ENCODE assay signal across 8 cellular contexts in the genomic region with DNA sequence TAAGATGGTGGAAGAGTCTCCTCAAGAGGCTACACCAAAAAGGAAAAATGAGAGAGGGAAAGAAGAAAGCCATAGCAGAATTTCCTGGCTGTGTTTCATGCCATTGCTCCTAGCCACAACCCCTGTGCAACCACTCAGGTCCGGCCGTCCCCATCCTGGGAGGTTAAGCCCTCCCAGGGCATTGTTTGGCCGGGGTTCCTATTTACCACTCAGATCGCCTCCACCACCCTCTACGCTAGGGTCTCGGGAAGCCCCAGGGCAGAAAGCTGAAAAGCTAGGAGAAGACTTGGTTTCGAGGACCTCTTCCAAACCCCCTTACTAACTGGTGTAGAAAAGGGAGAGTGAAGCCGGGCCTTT. TPM values are rescaled to one million over a fixed set of nuclear protein-coding genes. Genes with fewer than 3 reads are reported as not detected.
DNase-seq lines count a peak whose midpoint lies in the region; ATAC-seq lines count a peak whose summit lies in the region.

No MANE protein-coding gene starts in this region.

- DNase-seq in EL: peak; percentile 56
- peak; percentile 64 for DNase-seq in HK-2 (ENCODE audit: unreplicated experiment)
- DNase-seq in T-helper 2 cell: peak in 3 of 5 experiments; percentile 3 to 25 (median 10)
- no peak for DNase-seq in effector memory CD4-positive, alpha-beta T cell
- DNase-seq in mesendoderm: peak; percentile 80
- DNase-seq in superior temporal gyrus (ENCODE audit: extremely low spot score): peak; percentile 42
- no peak for DNase-seq in middle frontal gyrus (ENCODE audit: extremely low spot score, low spot score)

- H3K9me3 ChIP-seq in effector memory CD4-positive, alpha-beta T cell (ENCODE audit: control insufficient read depth, low read length): no peaks in the 10 kb centered on the region

- no peaks in the 10 kb centered on the region for H3K27me3 ChIP-seq in effector memory CD4-positive, alpha-beta T cell (replicated peaks; ENCODE audit: control insufficient read depth, insufficient read depth, low read length, poor library complexity, severe bottlenecking)
- H3K27me3 ChIP-seq in mesendoderm (ENCODE audit: insufficient read depth, low read length, poor library complexity): no peaks in the 10 kb centered on the region

- H3K36me3 ChIP-seq in effector memory CD4-positive, alpha-beta T cell (ENCODE audit: control insufficient read depth, insufficient read depth, low read length): peaks cover under 1% of the 10 kb centered on the region
- H3K36me3 ChIP-seq in mesendoderm (ENCODE audit: control insufficient read depth, insufficient read depth, low read length): no peaks in the 10 kb centered on the region

- no peaks in the 10 kb centered on the region for H3K79me1 ChIP-seq in mesendoderm (ENCODE audit: low read length)

- H3K4me2 ChIP-seq in mesendoderm (ENCODE audit: low read length): peak overlapping the region; percentile 39

- H3K27ac ChIP-seq in effector memory CD4-positive, alpha-beta T cell (ENCODE audit: insufficient read depth, low read length, poor library complexity, severe bottlenecking): peak overlapping the region; percentile 88
- peak overlapping the region; percentile 94 for H3K27ac ChIP-seq in mesendoderm (ENCODE audit: low read depth, low read length)

- H3K18ac ChIP-seq in mesendoderm (ENCODE audit: low read length): peak overlapping the region; percentile 93

- H3K79me2 ChIP-seq in mesendoderm (ENCODE audit: control insufficient read depth, insufficient read depth, low read length): peaks cover 23% of the 10 kb centered on the region

- no peak overlapping the region for H3K23ac ChIP-seq in mesendoderm (ENCODE audit: low read length)

- peak overlapping the region; percentile 82 for H3K4ac ChIP-seq in mesendoderm (ENCODE audit: low read depth, low read length)

- H4K8ac ChIP-seq in mesendoderm (ENCODE audit: low read depth, low read length): no peak overlapping the region

- H3K4me1 ChIP-seq in effector memory CD4-positive, alpha-beta T cell (ENCODE audit: control insufficient read depth, insufficient read depth, low read length, poor library complexity, severe bottlenecking): peaks cover 20% of the 10 kb centered on the region
- no peaks in the 10 kb centered on the region for H3K4me1 ChIP-seq in mesendoderm (ENCODE audit: control insufficient read depth, low read depth, low read length)

- WGBS in mesendoderm (ENCODE audit: extremely low coverage, insufficient coverage, low lambda C conversion rate): no CpG with 5 or more reads among the region's 8 CpGs

- peak overlapping the region; percentile 96 for H3K56ac ChIP-seq in mesendoderm (ENCODE audit: low read length)

- peak overlapping the region; percentile 72 for H3K4me3 ChIP-seq in effector memory CD4-positive, alpha-beta T cell (ENCODE audit: insufficient read depth, low read depth, low read length, poor library complexity, severe bottlenecking)
- H3K4me3 ChIP-seq in mesendoderm (ENCODE audit: low read length): peak overlapping the region; percentile 91

- H2BK120ac ChIP-seq in mesendoderm (ENCODE audit: low read depth, low read length): no peak overlapping the region

- H3K9ac ChIP-seq in mesendoderm (ENCODE audit: low read length): peak overlapping the region; percentile 96

- H2BK15ac ChIP-seq in mesendoderm (replicated peaks; ENCODE audit: low read depth): no peak overlapping the region

- H2BK5ac ChIP-seq in mesendoderm (ENCODE audit: low read length): no peak overlapping the region

- peak overlapping the region; percentile 75 for H4K5ac ChIP-seq in mesendoderm (ENCODE audit: low read length)

- H2AK5ac ChIP-seq in mesendoderm (ENCODE audit: low read length): no peak overlapping the region

- peak; percentile 4 for ATAC-seq in GM21423 (IDR thresholded peaks at IDR 0.05; ENCODE audit: unreplicated experiment)

RNA-seq across cellular contexts. Expression of a gene that starts 0.7 kb away (rescaled TPM):
- 28.3 TPM for polyA plus RNA-seq in mesendoderm (2013, experiment 1 of 2)
- polyA plus RNA-seq in mesendoderm (2013, experiment 2 of 2): 29.4 TPM

RNA-seq across cellular contexts. Expression of a gene that starts 8.7 kb away (rescaled TPM):
- 5.1 TPM for polyA plus RNA-seq in mesendoderm (2013, experiment 1 of 2)
- polyA plus RNA-seq in mesendoderm (2013, experiment 2 of 2): 5.1 TPM

RNA-seq across cellular contexts. Expression of a gene that starts 26.9 kb away (rescaled TPM):
- 3.9 TPM for polyA plus RNA-seq in mesendoderm (2013, experiment 1 of 2)
- 3.5 TPM for polyA plus RNA-seq in mesendoderm (2013, experiment 2 of 2)

RNA-seq across cellular contexts. Expression of a gene that starts 36.4 kb away (rescaled TPM):
- 9.3 TPM for polyA plus RNA-seq in mesendoderm (2013, experiment 1 of 2)
- 9.0 TPM for polyA plus RNA-seq in mesendoderm (2013, experiment 2 of 2)

Comparison
In these comparisons a context has a peak if more than half of its experiments do, and no peak if none do; other contexts are left out.
1. DNase-seq: peak in EL (single experiment), HK-2 (single experiment), T-helper 2 cell (3 of 5), mesendoderm (single experiment) and superior temporal gyrus (single experiment); none in effector memory CD4-positive, alpha-beta T cell (0 of 3) and middle frontal gyrus (single experiment).